8 cellular contexts compared by ENCODE assay signal in genomic region chr11:66100272-66101037, GRCh38. TPM values are rescaled to one million over a fixed set of nuclear protein-coding genes. Genes with fewer than 3 reads are reported as not detected.
DNase-seq lines count a peak whose midpoint lies in the region; ATAC-seq, FAIRE-seq and TF ChIP-seq lines count a peak whose summit lies in the region.

No MANE protein-coding gene starts in this region.

- H3K4me3 ChIP-seq in GM06990 (replicated peaks; ENCODE audit: low read depth, low read length) (peak overlapping the region; percentile 45), kidney (ENCODE audit: low read length in 2 of 2) (no peak overlapping the region), PC-3 (ENCODE audit: low read length) (no peak overlapping the region)

- FAIRE-seq in RCC 7860 (lab: Jason Lieb, UNC) (no peak), kidney (lab: Jason Lieb, UNC) (no peak)

- no peak overlapping the region for H3K4me2 ChIP-seq in PC-3 (ENCODE audit: low read length)

- H3K9me3 Mint-ChIP-seq in activated naive CD4-positive, alpha-beta T cell treated with anti-CD3 and anti-CD28 coated beads, Interleukin-2, amount 10 ng/mL, durations not matched to agents 7 days and 5 days, result no peaks in the 10 kb centered on the region
- H3K9me3 Mint-ChIP-seq in chondrocyte (ENCODE audit: low read depth), result no peaks in the 10 kb centered on the region

- no peak overlapping the region for H3K9ac ChIP-seq in kidney (ENCODE audit: low read length in 2 of 2)
- no peak overlapping the region for H3K9ac ChIP-seq in PC-3 (ENCODE audit: low read length)

- H3K79me2 ChIP-seq in PC-3 (ENCODE audit: low read length), result peaks cover 21% of the 10 kb centered on the region; the same call in 1 of the 2 replicates

- H3F3A ChIP-seq in PC-3 (ENCODE audit: low read length, unreplicated experiment), result no peaks in the 10 kb centered on the region

- CTCF ChIA-PET in activated naive CD4-positive, alpha-beta T cell treated with anti-CD3 and anti-CD28 coated beads, Interleukin-2, amount 10 ng/mL, durations not matched to agents 7 days and 5 days (lab: Charles Lee), result interaction anchor here (1.8 to 2.9 kb wide), 3 partner anchors 16 to 32 kb away, joined by 4 to 13 read pairs (median 6); no protein-coding TSS in a partner anchor
- CTCF ChIA-PET in PC-3 (lab: Charles Lee), result no interaction called here

- H4K20me1 ChIP-seq in PC-3 (ENCODE audit: low read length), result no peaks in the 10 kb centered on the region

- peak overlapping the region; percentile 78 for H3K4me3 Mint-ChIP-seq in activated naive CD4-positive, alpha-beta T cell treated with anti-CD3 and anti-CD28 coated beads, Interleukin-2, amount 10 ng/mL, durations not matched to agents 7 days and 5 days
- no peak overlapping the region for H3K4me3 Mint-ChIP-seq in chondrocyte (ENCODE audit: unreplicated experiment)

- POLR2A ChIA-PET in PC-3 (lab: Charles Lee; ENCODE audit: unreplicated experiment), result no interaction called here

- no peak for TF ChIP-seq CTCF in GM06990 (IDR thresholded peaks at IDR 0.05; ENCODE audit: insufficient read depth, low read length, poor library complexity, severe bottlenecking)
- no peak for TF ChIP-seq CTCF in kidney (IDR thresholded peaks at IDR 0.05; ENCODE audit: borderline replicate concordance, extremely low read depth, insufficient read depth)
- no peak for TF ChIP-seq CTCF in PC-3 (conservative IDR thresholded peaks at IDR 0.05; ENCODE audit: low read depth, low read length)
- TF ChIP-seq CTCF in chondrocyte (IDR thresholded peaks at IDR 0.05), result no peak

- H3K27ac ChIP-seq in kidney (ENCODE audit: low read depth in 2 of 2, low read length in 2 of 2) (no peak overlapping the region), PC-3 (ENCODE audit: low read length) (no peak overlapping the region)

- H3K9me3 ChIP-seq in kidney (ENCODE audit: control insufficient read depth in 1 of 2, low read length in 2 of 2), result no peaks in the 10 kb centered on the region
- no peaks in the 10 kb centered on the region for H3K9me3 ChIP-seq in PC-3 (ENCODE audit: low read length)

- no peaks in the 10 kb centered on the region for H3K27me3 Mint-ChIP-seq in activated naive CD4-positive, alpha-beta T cell treated with anti-CD3 and anti-CD28 coated beads, Interleukin-2, amount 10 ng/mL, durations not matched to agents 7 days and 5 days
- no peaks in the 10 kb centered on the region for H3K27me3 Mint-ChIP-seq in chondrocyte (ENCODE audit: low read depth)

- H3K4me1 Mint-ChIP-seq in activated naive CD4-positive, alpha-beta T cell treated with anti-CD3 and anti-CD28 coated beads, Interleukin-2, amount 10 ng/mL, durations not matched to agents 7 days and 5 days, result peaks cover 47% of the 10 kb centered on the region
- peaks cover 33% of the 10 kb centered on the region for H3K4me1 Mint-ChIP-seq in chondrocyte (ENCODE audit: low read depth)

- no peaks in the 10 kb centered on the region for H3K9me2 ChIP-seq in PC-3 (replicated peaks; ENCODE audit: low read length)

- DNase-seq in GM06990 (ENCODE audit: extremely low read depth, insufficient read length) (peak; percentile 69), RCC 7860 (ENCODE audit: low spot score) (peak; percentile 9), kidney (peak; percentile 92), PC-3 (no peak), chondrocyte (ENCODE audit: low spot score) (no peak)
- peak; percentile 86 for DNase-seq in activated naive CD4-positive, alpha-beta T cell treated with anti-CD3 and anti-CD28 coated beads, Interleukin-2, amount 10 ng/mL, durations not matched to agents 7 days and 5 days
- DNase-seq in stimulated activated CD4-positive, alpha-beta T cell treated with anti-CD3 and anti-CD28 coated beads, TNF-alpha, amount 100 ng/mL, for 24 hours (ENCODE audit: low read depth in 3 of 3), result peak; percentile 22 to 61 (median 26)

- no TSS peak for BruUV-seq in PC-3 (replicated peaks; lab: Mats Ljungman, UMichigan)

- peaks cover 32% of the 10 kb centered on the region for H3K36me3 Mint-ChIP-seq in activated naive CD4-positive, alpha-beta T cell treated with anti-CD3 and anti-CD28 coated beads, Interleukin-2, amount 10 ng/mL, durations not matched to agents 7 days and 5 days
- no peaks in the 10 kb centered on the region for H3K36me3 Mint-ChIP-seq in chondrocyte (ENCODE audit: low read depth)

- H3K36me3 ChIP-seq in GM06990 (ENCODE audit: control insufficient read depth, insufficient read depth, low read length) (no peaks in the 10 kb centered on the region), kidney (ENCODE audit: control insufficient read depth in 1 of 2, insufficient read depth in 2 of 2, low read length in 2 of 2) (no peaks in the 10 kb centered on the region), PC-3 (ENCODE audit: low read depth, low read length) (no peaks in the 10 kb centered on the region)

- H3K27me3 ChIP-seq in GM06990 (replicated peaks; ENCODE audit: control insufficient read depth, insufficient read depth, low read length), result no peaks in the 10 kb centered on the region
- no peaks in the 10 kb centered on the region for H3K27me3 ChIP-seq in PC-3 (ENCODE audit: low read length)

- no peak overlapping the region for H2AFZ ChIP-seq in PC-3 (ENCODE audit: low read length)

- H3K27ac Mint-ChIP-seq in activated naive CD4-positive, alpha-beta T cell treated with anti-CD3 and anti-CD28 coated beads, Interleukin-2, amount 10 ng/mL, durations not matched to agents 7 days and 5 days, result peak overlapping the region; percentile 96
- H3K27ac Mint-ChIP-seq in chondrocyte (ENCODE audit: unreplicated experiment), result no peak overlapping the region

- H3K4me1 ChIP-seq in kidney (ENCODE audit: control insufficient read depth in 1 of 2, insufficient read depth in 1 of 2, low read depth in 1 of 2, low read length in 2 of 2) (peaks cover 2 to 6% of the 10 kb centered on the region in 2 donors), PC-3 (ENCODE audit: insufficient read depth, low read length) (no peaks in the 10 kb centered on the region; the same call in 1 of the 2 replicates)

- ATAC-seq in HG03175 (IDR thresholded peaks at IDR 0.05; ENCODE audit: unreplicated experiment) (peak; percentile 67), PC-3 (no peak)

- intact Hi-C loops in kidney (cut with DNase I) (no loop called here), PC-3 (cut with micrococcal nuclease) (no loop called here)

RNA-seq across cellular contexts. Expression of gene PACS1, which starts 30.4 kb away (rescaled TPM):
- total RNA-seq in kidney (91.8 TPM), PC-3 (2014; rRNA removed) (28.7 and 31.5 TPM in 2 replicates), chondrocyte (74.4 to 90.7 TPM (median 85.7 TPM) in 3 replicates)
- 23.7 TPM for polyA plus RNA-seq in kidney (ENCODE audit: insufficient read depth, low read depth, low replicate concordance)

RNA-seq across cellular contexts. Expression of gene SF3B2, which starts 48.3 kb away (rescaled TPM):
- 172 TPM for total RNA-seq in kidney
- polyA plus RNA-seq in kidney (ENCODE audit: insufficient read depth, low read depth, low replicate concordance), result 114 TPM
- total RNA-seq in PC-3 (2014; rRNA removed), result 241 and 318 TPM in 2 replicates
- total RNA-seq in chondrocyte, result 142 to 169 TPM (median 143 TPM) in 3 replicates

RNA-seq across cellular contexts. Expression of gene GAL3ST3, which starts 51.5 kb away (rescaled TPM):
- total RNA-seq in kidney (2.5 TPM), PC-3 (2014; rRNA removed) (not detected in 2 replicates), chondrocyte (1.1 to 2.0 TPM (median 1.8 TPM) in 3 replicates)
- polyA plus RNA-seq in kidney (ENCODE audit: insufficient read depth, low read depth, low replicate concordance), result 7.6 TPM

Comparison
In these comparisons a context has a peak if more than half of its experiments do, and no peak if none do; other contexts are left out.
1. DNase-seq: peak in GM06990 (single experiment), RCC 7860 (single experiment), activated naive CD4-positive, alpha-beta T cell treated with anti-CD3 and anti-CD28 coated beads, Interleukin-2, amount 10 ng/mL, durations not matched to agents 7 days and 5 days (single experiment), kidney (single experiment) and stimulated activated CD4-positive, alpha-beta T cell treated with anti-CD3 and anti-CD28 coated beads, TNF-alpha, amount 100 ng/mL, for 24 hours (3 of 3); none in PC-3 (single experiment) and chondrocyte (single experiment).